ENCODE assay signal across 28 cellular contexts in genomic region chr5:44046581-44047327, GRCh38.
DNase-seq lines count a peak whose midpoint lies in the region; FAIRE-seq and TF ChIP-seq lines count a peak whose summit lies in the region.
"Had no signal": no experiment of that assay in that cellular context is flagged by ENCODE, and none has a peak within 500 bp of the region (broad histone marks: within the 10 kb centered on the region; RNA-seq: fewer than 3 reads in every experiment).

No MANE protein-coding gene starts in this region.

- H2BK5ac ChIP-seq in mesendoderm (ENCODE audit: low read length) = no peak overlapping the region

- no peaks in the 10 kb centered on the region for H3K4me1 ChIP-seq in mammary epithelial cell (ENCODE audit: insufficient read depth, low read length)
- no peaks in the 10 kb centered on the region for H3K4me1 ChIP-seq in mesendoderm (ENCODE audit: control insufficient read depth, low read depth, low read length)
- H3K4me1 ChIP-seq: prostate gland had no signal

- H3K4me1 Mint-ChIP-seq in MCF 10A (ENCODE audit: insufficient read depth, unreplicated experiment) = no peaks in the 10 kb centered on the region
- H3K4me1 Mint-ChIP-seq: central memory CD8-positive, alpha-beta T cell; immature natural killer cell; naive B cell; stimulated activated effector memory CD8-positive, alpha-beta T cell treated with anti-CD3 and anti-CD28 coated beads, Interleukin-12 subunit alpha, Interleukin-12 subunit beta, amount 100 ng/mL, for 72 hours; T-helper 17 cell had no signal

- no peak overlapping the region for H3K9ac ChIP-seq in mammary epithelial cell (ENCODE audit: insufficient read depth, low read length)
- no peak overlapping the region for H3K9ac ChIP-seq in mesendoderm (ENCODE audit: low read length)

- no peaks in the 10 kb centered on the region for H3K36me3 Mint-ChIP-seq in MCF 10A (ENCODE audit: insufficient read depth, unreplicated experiment)
- H3K36me3 Mint-ChIP-seq: activated CD4-positive, alpha-beta memory T cell treated with anti-CD3 and anti-CD28 coated beads for 36 hours; immature natural killer cell; naive B cell; stimulated activated effector memory CD8-positive, alpha-beta T cell treated with anti-CD3 and anti-CD28 coated beads, Interleukin-12 subunit alpha, Interleukin-12 subunit beta, amount 100 ng/mL, for 72 hours had no signal

- BruUV-seq in MCF 10A (replicated peaks; lab: Mats Ljungman, UMichigan) (no TSS peak), mammary epithelial cell (replicated peaks; lab: Mats Ljungman, UMichigan) (no TSS peak)

- H3K27ac ChIP-seq in mammary epithelial cell (ENCODE audit: insufficient read depth, low read depth, low read length) (no peak overlapping the region), mesendoderm (ENCODE audit: low read depth, low read length) (no peak overlapping the region), brain microvascular endothelial cell (no peak overlapping the region)
- H3K27ac ChIP-seq: prostate gland had no signal

- FAIRE-seq in endometrium (lab: Jason Lieb, UNC) (peak; percentile 78), urothelium cell line (lab: Jason Lieb, UNC) (no peak)
- FAIRE-seq: A204.1, D721Med, K562, TTC549 had no signal

- H3K4me3 ChIP-seq in mammary epithelial cell (replicated peaks in 1 of 3; ENCODE audit: insufficient read depth in 1 of 3, low read depth in 2 of 3, low read length in 3 of 3) (no peak overlapping the region), mesendoderm (ENCODE audit: low read length) (no peak overlapping the region), brain microvascular endothelial cell (ENCODE audit: low read depth, low read length) (no peak overlapping the region), H7 (ENCODE audit: insufficient read depth, low read depth, low read length) (no peak overlapping the region)
- H3K4me3 ChIP-seq: K562, prostate gland had no signal

- in situ Hi-C loops in mammary epithelial cell (cut with MboI; ENCODE audit: low sequenced_read_pairs in 2 of 2) (no loop called here), brain microvascular endothelial cell (cut with HindIII; ENCODE audit: low pct_ligation_motif_present, low sequenced_read_pairs) (no loop called here)

- H2AFZ ChIP-seq in mammary epithelial cell (ENCODE audit: low read depth, low read length) = no peak overlapping the region

- no peak overlapping the region for H4K8ac ChIP-seq in mesendoderm (ENCODE audit: low read depth, low read length)

- POLR2A ChIA-PET in MCF 10A (lab: Yijun Ruan, JAX) = no interaction called here

- DNase-seq in MCF 10A (ENCODE audit: unreplicated experiment) (peak; percentile 49), mammary epithelial cell (no peak), mesendoderm (peak; percentile 8), urothelium cell line (ENCODE audit: low spot score) (peak; percentile 6), brain microvascular endothelial cell (no peak), H7 (no peak)
- DNase-seq in stimulated activated CD4-positive, alpha-beta T cell treated with anti-CD3 and anti-CD28 coated beads, Interleukin-4, amount 100 ng/mL, for 4 hours = no peak
- DNase-seq: activated CD4-positive, alpha-beta memory T cell treated with anti-CD3 and anti-CD28 coated beads for 36 hours; activated T-cell treated with anti-CD3 and anti-CD28 coated beads, Interleukin-2, amount 50 U/mL, for 72 hours; DND-41; GF-D8; hypothalamus; immature natural killer cell; naive B cell; NCI-H1930; NCI-H524 treated with DMSO at 0.1 percent for 48 hours; NK-92 treated with Interleukin-12 subunit alpha and Interleukin-12 subunit beta, amount 100 ng/mL, for 24 hours; stimulated activated CD4-positive, alpha-beta T cell treated with anti-CD3 and anti-CD28 coated beads, Interleukin-15, amount 100 ng/mL, for 24 hours; T-helper 17 cell; trophoblast cell had no signal

- no peaks in the 10 kb centered on the region for H3K36me3 ChIP-seq in mammary epithelial cell (ENCODE audit: insufficient read depth, low read length)
- no peaks in the 10 kb centered on the region for H3K36me3 ChIP-seq in mesendoderm (ENCODE audit: control insufficient read depth, insufficient read depth, low read length)
- H3K36me3 ChIP-seq in brain microvascular endothelial cell (replicated peaks) = no peaks in the 10 kb centered on the region
- H3K36me3 ChIP-seq in H7 (replicated peaks; ENCODE audit: control insufficient read depth, insufficient read depth, low read length) = no peaks in the 10 kb centered on the region
- H3K36me3 ChIP-seq: prostate gland had no signal

- H3K4me3 Mint-ChIP-seq in MCF 10A (ENCODE audit: unreplicated experiment) = no peak overlapping the region
- H3K4me3 Mint-ChIP-seq: activated CD4-positive, alpha-beta memory T cell treated with anti-CD3 and anti-CD28 coated beads for 36 hours; activated T-cell treated with anti-CD3 and anti-CD28 coated beads, Interleukin-2, amount 50 U/mL, for 72 hours; central memory CD8-positive, alpha-beta T cell; immature natural killer cell; naive B cell; stimulated activated effector memory CD8-positive, alpha-beta T cell treated with anti-CD3 and anti-CD28 coated beads, Interleukin-12 subunit alpha, Interleukin-12 subunit beta, amount 100 ng/mL, for 72 hours; T-helper 17 cell had no signal

- H3K27me3 Mint-ChIP-seq in MCF 10A (ENCODE audit: insufficient read depth, unreplicated experiment) = no peaks in the 10 kb centered on the region
- H3K27me3 Mint-ChIP-seq: activated CD4-positive, alpha-beta memory T cell treated with anti-CD3 and anti-CD28 coated beads for 36 hours; central memory CD8-positive, alpha-beta T cell; naive B cell; T-helper 17 cell had no signal

- H4K5ac ChIP-seq in mesendoderm (ENCODE audit: low read length) = no peak overlapping the region

- no peak overlapping the region for H2BK15ac ChIP-seq in mesendoderm (replicated peaks; ENCODE audit: low read depth)

- H3K79me1 ChIP-seq in mesendoderm (ENCODE audit: low read length) = no peaks in the 10 kb centered on the region

- no peak overlapping the region for H2AK5ac ChIP-seq in mesendoderm (ENCODE audit: low read length)

- no peak overlapping the region for H3K4ac ChIP-seq in mesendoderm (ENCODE audit: low read depth, low read length)

- H3K9me3 Mint-ChIP-seq in MCF 10A (ENCODE audit: unreplicated experiment) = peaks cover 20% of the 10 kb centered on the region

- dilution Hi-C loops in mammary epithelial cell (cut with HindIII; ENCODE audit: low sequenced_read_pairs) = no loop called here

- no peak overlapping the region for H2BK120ac ChIP-seq in mesendoderm (ENCODE audit: low read depth, low read length)

- WGBS in mammary epithelial cell (ENCODE audit: low coverage, missing lambda C conversion rate) = 51% methylated on average over 4 of the region's 6 CpGs
- no CpG with 5 or more reads among the region's 6 CpGs for WGBS in mesendoderm (ENCODE audit: extremely low coverage, insufficient coverage, low lambda C conversion rate)

- H3K27ac Mint-ChIP-seq in MCF 10A (ENCODE audit: low read depth, unreplicated experiment) = peak overlapping the region; percentile 49
- H3K27ac Mint-ChIP-seq: activated CD4-positive, alpha-beta memory T cell treated with anti-CD3 and anti-CD28 coated beads for 36 hours; activated T-cell treated with anti-CD3 and anti-CD28 coated beads, Interleukin-2, amount 50 U/mL, for 72 hours; immature natural killer cell; naive B cell; stimulated activated effector memory CD8-positive, alpha-beta T cell treated with anti-CD3 and anti-CD28 coated beads, Interleukin-12 subunit alpha, Interleukin-12 subunit beta, amount 100 ng/mL, for 72 hours; T-helper 17 cell had no signal

- no peak overlapping the region for H3K18ac ChIP-seq in mesendoderm (ENCODE audit: low read length)

- no peak overlapping the region for H3K23ac ChIP-seq in mesendoderm (ENCODE audit: low read length)

- CTCF ChIA-PET in MCF 10A (lab: Yijun Ruan, JAX) = interaction anchor here (0.6 kb wide), 1 partner anchor 307 kb away, joined by 3 read pairs; no protein-coding TSS in a partner anchor
- CTCF ChIA-PET in mammary epithelial cell (lab: Charles Lee; ENCODE audit: low non-redundant PET) = no interaction called here

- no peaks in the 10 kb centered on the region for H4K20me1 ChIP-seq in mammary epithelial cell (ENCODE audit: insufficient read depth, low read length)

- no peak overlapping the region for H3K56ac ChIP-seq in mesendoderm (ENCODE audit: low read length)

- H3K27me3 ChIP-seq in mammary epithelial cell (ENCODE audit: insufficient read depth, low read length) (no peaks in the 10 kb centered on the region), mesendoderm (ENCODE audit: insufficient read depth, low read length, poor library complexity) (no peaks in the 10 kb centered on the region), brain microvascular endothelial cell (replicated peaks) (no peaks in the 10 kb centered on the region), H7 (ENCODE audit: control insufficient read depth, insufficient read depth, low read length) (no peaks in the 10 kb centered on the region)

- intact Hi-C loops in MCF 10A (cut with micrococcal nuclease) = no loop called here
- intact Hi-C loops in mammary epithelial cell (cut with micrococcal nuclease) = no loop called here

- no peak overlapping the region for H3K4me2 ChIP-seq in mammary epithelial cell (ENCODE audit: insufficient read depth, low read depth, low read length)
- H3K4me2 ChIP-seq in mesendoderm (ENCODE audit: low read length) = no peak overlapping the region

- TF ChIP-seq CTCF in MCF 10A (IDR thresholded peaks at IDR 0.05; ENCODE audit: unreplicated experiment) (no peak), mammary epithelial cell (conservative IDR thresholded peaks at IDR 0.05 in 1 of 2, IDR thresholded peaks at IDR 0.05 in 1 of 2; ENCODE audit: extremely low read depth in 1 of 2, insufficient read depth in 1 of 2, low read depth in 1 of 2, low read length in 2 of 2) (no peak), brain microvascular endothelial cell (IDR thresholded peaks at IDR 0.05; ENCODE audit: low read depth, low read length, missing control alignments) (no peak)

- no peaks in the 10 kb centered on the region for H3K9me3 ChIP-seq in mammary epithelial cell (replicated peaks; ENCODE audit: insufficient read depth, low read length)
- H3K9me3 ChIP-seq: prostate gland had no signal

- H3K79me2 ChIP-seq in mammary epithelial cell (ENCODE audit: insufficient read depth, low read length) (no peaks in the 10 kb centered on the region), mesendoderm (ENCODE audit: control insufficient read depth, insufficient read depth, low read length) (no peaks in the 10 kb centered on the region)

Comparison
In these comparisons a context has a peak if more than half of its experiments do, and no peak if none do; other contexts are left out.
1. DNase-seq: peak in MCF 10A (single experiment), mesendoderm (single experiment) and urothelium cell line (single experiment); none in mammary epithelial cell (single experiment), brain microvascular endothelial cell (single experiment), H7 (single experiment) and stimulated activated CD4-positive, alpha-beta T cell treated with anti-CD3 and anti-CD28 coated beads, Interleukin-4, amount 100 ng/mL, for 4 hours (0 of 2).